Comparison of ENCODE assay signal across 24 cellular contexts in genomic region chr11:122775675-122776271, GRCh38.
DNase-seq lines count a peak whose midpoint lies in the region; ATAC-seq, FAIRE-seq and TF ChIP-seq lines count a peak whose summit lies in the region.
"Had no signal": no experiment of that assay in that cellular context is flagged by ENCODE, and none has a peak within 500 bp of the region (broad histone marks: within the 10 kb centered on the region; RNA-seq: fewer than 3 reads in every experiment).

No MANE protein-coding gene starts in this region.

- no peak for TF ChIP-seq POLR2A in H54 (IDR thresholded peaks at IDR 0.05; ENCODE audit: low read depth, low read length)

- ATAC-seq in central memory CD8-positive, alpha-beta T cell (replicated peaks; ENCODE audit: extremely low read depth, poor library complexity, severe bottlenecking): no peak
- ATAC-seq: body of pancreas, GM23338, left lobe of liver had no signal

- TF ChIP-seq CTCF in GM13976 (IDR thresholded peaks at IDR 0.05; ENCODE audit: borderline replicate concordance, control extremely low read depth, extremely low read depth, insufficient read depth, missing control alignments) (no peak), mesothelial cell of epicardium (IDR thresholded peaks at IDR 0.05; ENCODE audit: unreplicated experiment) (no peak)

- no peaks in the 10 kb centered on the region for H3K27me3 Mint-ChIP-seq in central memory CD8-positive, alpha-beta T cell
- peaks cover 3% of the 10 kb centered on the region for H3K27me3 Mint-ChIP-seq in mesothelial cell of epicardium (ENCODE audit: low read depth)
- H3K27me3 Mint-ChIP-seq: naive B cell had no signal

- no peak overlapping the region for H3K4me3 Mint-ChIP-seq in central memory CD8-positive, alpha-beta T cell
- H3K4me3 Mint-ChIP-seq in mesothelial cell of epicardium: no peak overlapping the region
- H3K4me3 Mint-ChIP-seq: GM23338, naive B cell had no signal

- no peak for FAIRE-seq in H54 (lab: Jason Lieb, UNC)
- FAIRE-seq: colon, small intestine had no signal

- H3K9me3 Mint-ChIP-seq in central memory CD8-positive, alpha-beta T cell: no peaks in the 10 kb centered on the region
- H3K9me3 Mint-ChIP-seq in mesothelial cell of epicardium: no peaks in the 10 kb centered on the region
- H3K9me3 Mint-ChIP-seq: GM23338 had no signal

- H3K36me3 Mint-ChIP-seq in central memory CD8-positive, alpha-beta T cell (ENCODE audit: insufficient read depth): peaks cover 12% of the 10 kb centered on the region
- no peaks in the 10 kb centered on the region for H3K36me3 Mint-ChIP-seq in mesothelial cell of epicardium

- peaks cover 11% of the 10 kb centered on the region for H3K4me1 Mint-ChIP-seq in central memory CD8-positive, alpha-beta T cell
- peaks cover 69% of the 10 kb centered on the region for H3K4me1 Mint-ChIP-seq in mesothelial cell of epicardium

- in situ Hi-C loops in GM13976 (cut with MboI; ENCODE audit: low sequenced_read_pairs, unreplicated experiment): no loop called here

- peak; percentile 24 for DNase-seq in stimulated activated CD4-positive, alpha-beta T cell treated with anti-CD3 and anti-CD28 coated beads, Interleukin-15, amount 100 ng/mL, for 24 hours
- no peak for DNase-seq in stimulated activated CD4-positive, alpha-beta T cell treated with anti-CD3 and anti-CD28 coated beads, Interleukin-4, amount 100 ng/mL, for 1 hour
- DNase-seq in GM13976 (ENCODE audit: low spot score) (peak; percentile 31), H54 (ENCODE audit: insufficient read length, low spot score) (no peak), mesothelial cell of epicardium (ENCODE audit: low spot score in 2 of 2, unreplicated experiment in 2 of 2) (no peak)
- DNase-seq in central memory CD8-positive, alpha-beta T cell (ENCODE audit: low spot score in 2 of 2): no peak
- no peak for DNase-seq in central memory CD4-positive, alpha-beta T cell
- DNase-seq: body of pancreas; effector memory CD4-positive, alpha-beta T cell; erythroblast; GF-D8; mesendoderm; naive B cell; NCI-H187; NCI-H2171 treated with DMSO at 0.1 percent for 48 hours; occipital lobe; SK-N-SH; small intestine; stimulated activated naive CD4-positive, alpha-beta T cell treated with Interleukin-2 at 50 U/mL for 16 hours; T-helper 2 cell; thyroid gland had no signal

- peak overlapping the region; percentile 66 for H3K27ac Mint-ChIP-seq in central memory CD8-positive, alpha-beta T cell (ENCODE audit: low read depth)
- H3K27ac Mint-ChIP-seq in mesothelial cell of epicardium: no peak overlapping the region
- H3K27ac Mint-ChIP-seq: GM23338 had no signal

Comparison
In these comparisons a context has a peak if more than half of its experiments do, and no peak if none do; other contexts are left out.
1. DNase-seq: peak in stimulated activated CD4-positive, alpha-beta T cell treated with anti-CD3 and anti-CD28 coated beads, Interleukin-15, amount 100 ng/mL, for 24 hours (single experiment) and GM13976 (single experiment); none in stimulated activated CD4-positive, alpha-beta T cell treated with anti-CD3 and anti-CD28 coated beads, Interleukin-4, amount 100 ng/mL, for 1 hour (single experiment), central memory CD8-positive, alpha-beta T cell (0 of 2), H54 (single experiment), mesothelial cell of epicardium (0 of 2) and central memory CD4-positive, alpha-beta T cell (single experiment).